ENCODE assay signal across 8 cellular contexts in the genomic region with DNA sequence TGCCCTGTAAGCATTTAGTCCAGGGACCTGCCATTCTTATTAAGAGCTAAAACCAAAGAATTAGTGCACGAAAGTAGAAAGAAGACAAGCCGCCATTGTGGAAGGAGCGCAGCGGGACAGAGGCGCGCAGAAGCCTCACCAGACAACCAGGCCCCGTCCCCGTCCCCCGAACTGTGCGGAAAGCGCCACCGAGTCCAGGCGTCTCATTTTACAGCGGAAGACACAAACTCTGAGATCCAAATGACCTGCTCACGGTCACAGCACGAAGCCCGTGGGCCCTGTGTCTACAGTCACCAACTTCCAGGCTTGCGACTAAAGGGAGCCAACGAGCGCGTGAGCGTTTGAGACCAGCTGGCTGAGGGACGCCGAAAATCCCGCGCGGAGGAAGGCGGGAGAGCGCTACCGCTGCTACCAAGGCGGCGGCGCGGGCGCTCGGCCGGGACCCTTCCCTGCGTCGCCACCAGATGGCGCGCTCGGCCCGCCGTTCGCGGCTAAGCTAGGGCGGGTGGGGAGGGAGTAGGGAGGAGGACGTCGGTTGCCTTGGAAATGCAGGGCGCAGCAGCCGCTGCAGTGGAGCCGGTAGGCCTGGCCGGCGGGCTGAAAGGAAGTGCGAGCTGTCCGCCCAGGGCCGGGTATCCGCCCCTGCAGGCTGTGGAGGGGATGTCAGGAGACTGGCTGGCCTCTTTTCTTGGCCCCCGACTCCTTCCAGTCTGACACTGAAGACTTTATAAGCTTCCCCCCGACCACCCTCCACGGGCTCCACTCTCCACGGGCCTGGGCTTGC. TPM values are rescaled to one million over a fixed set of nuclear protein-coding genes. Genes with fewer than 3 reads are reported as not detected.
DNase-seq lines count a peak whose midpoint lies in the region; ATAC-seq and TF ChIP-seq lines count a peak whose summit lies in the region.

No MANE protein-coding gene starts in this region.

- POLR2A ChIA-PET in GM10248 (lab: Yijun Ruan, JAX), result no interaction called here

- CTCF ChIA-PET in GM10248 (lab: Yijun Ruan, JAX), result interaction anchor here (0.6 to 2.8 kb wide), 55 partner anchors 9 to 1064 kb away, joined by 3 to 29 read pairs (median 4); partner anchors contain the start of gene TMEM126A
- CTCF ChIA-PET in activated naive CD4-positive, alpha-beta T cell treated with anti-CD3 and anti-CD28 coated beads, Interleukin-2, amount 10 ng/mL, durations not matched to agents 7 days and 5 days (lab: Charles Lee), result interaction anchor here (0.5 to 1.8 kb wide), 29 partner anchors 14 to 1074 kb away, joined by 3 to 9 read pairs (median 4); partner anchors contain the start of genes HIKESHI and SYTL2

- ATAC-seq in omental fat pad (ENCODE audit: low FRiP score), result peak; percentile 99
- ATAC-seq in thoracic aorta (ENCODE audit: insufficient number of reproducible peaks, low FRiP score, low read depth), result peak; percentile 97

- peak overlapping the region; percentile 91 for H3K27ac Mint-ChIP-seq in HFFc6
- H3K27ac Mint-ChIP-seq in activated naive CD4-positive, alpha-beta T cell treated with anti-CD3 and anti-CD28 coated beads, Interleukin-2, amount 10 ng/mL, durations not matched to agents 7 days and 5 days, result peak overlapping the region; percentile 85

- H3K4me1 ChIP-seq in SJSA1 (replicated peaks) (peaks cover 10% of the 10 kb centered on the region), thoracic aorta (ENCODE audit: control insufficient read depth in 1 of 2, low read depth in 2 of 2) (peaks cover 0 to 7% of the 10 kb centered on the region in 2 donors)

- H3K27me3 ChIP-seq in SJSA1 (replicated peaks) (no peaks in the 10 kb centered on the region), thoracic aorta (replicated peaks; ENCODE audit: insufficient read depth) (no peaks in the 10 kb centered on the region)

- peaks cover 10% of the 10 kb centered on the region; the same call in 1 of the 2 replicates for H3K36me3 Mint-ChIP-seq in HFFc6 (ENCODE audit: low read depth)
- H3K36me3 Mint-ChIP-seq in activated naive CD4-positive, alpha-beta T cell treated with anti-CD3 and anti-CD28 coated beads, Interleukin-2, amount 10 ng/mL, durations not matched to agents 7 days and 5 days, result peaks cover 10% of the 10 kb centered on the region

- H3K36me3 ChIP-seq in SJSA1 (no peaks in the 10 kb centered on the region), thoracic aorta (no peaks in the 10 kb centered on the region)

- peaks cover 27% of the 10 kb centered on the region for H3K4me1 Mint-ChIP-seq in HFFc6 (ENCODE audit: low read depth)
- peaks cover 14% of the 10 kb centered on the region for H3K4me1 Mint-ChIP-seq in activated naive CD4-positive, alpha-beta T cell treated with anti-CD3 and anti-CD28 coated beads, Interleukin-2, amount 10 ng/mL, durations not matched to agents 7 days and 5 days

- TF ChIP-seq CTCF in GM10248 (IDR thresholded peaks at IDR 0.05; ENCODE audit: control extremely low read depth, extremely low read depth, low read depth, missing control alignments) (peak; percentile 83), HFFc6 (IDR thresholded peaks at IDR 0.05) (peak; percentile 97), omental fat pad (IDR thresholded peaks at IDR 0.05) (peak in 1 of 3 donors; percentile 52), thoracic aorta (IDR thresholded peaks at IDR 0.05) (peak; percentile 98)

- no peaks in the 10 kb centered on the region; the same call in 1 of the 2 replicates for H3K9me3 Mint-ChIP-seq in HFFc6
- peaks cover 8% of the 10 kb centered on the region for H3K9me3 Mint-ChIP-seq in activated naive CD4-positive, alpha-beta T cell treated with anti-CD3 and anti-CD28 coated beads, Interleukin-2, amount 10 ng/mL, durations not matched to agents 7 days and 5 days

- H3K27me3 Mint-ChIP-seq in HFFc6 (ENCODE audit: insufficient read depth), result no peaks in the 10 kb centered on the region; the same call in 1 of the 2 replicates
- H3K27me3 Mint-ChIP-seq in activated naive CD4-positive, alpha-beta T cell treated with anti-CD3 and anti-CD28 coated beads, Interleukin-2, amount 10 ng/mL, durations not matched to agents 7 days and 5 days, result no peaks in the 10 kb centered on the region

- H3K4me3 Mint-ChIP-seq in HFFc6, result peak overlapping the region; percentile 90
- peak overlapping the region; percentile 79 for H3K4me3 Mint-ChIP-seq in activated naive CD4-positive, alpha-beta T cell treated with anti-CD3 and anti-CD28 coated beads, Interleukin-2, amount 10 ng/mL, durations not matched to agents 7 days and 5 days

- peak; percentile 94 for DNase-seq in GM10248 (ENCODE audit: extremely low spot score)
- DNase-seq in HFFc6, result peak; percentile 90
- peak; percentile 89 for DNase-seq in MV-4-11 (lab: John Stamatoyannopoulos, UW)
- peak; percentile 88 to 89 for DNase-seq in SJSA1 (ENCODE audit: low read depth in 1 of 2, low spot score in 2 of 2)
- peak; percentile 91 for DNase-seq in activated naive CD4-positive, alpha-beta T cell treated with anti-CD3 and anti-CD28 coated beads, Interleukin-2, amount 10 ng/mL, durations not matched to agents 7 days and 5 days
- peak; percentile 94 for DNase-seq in glomerular visceral epithelial cell (ENCODE audit: extremely low spot score)
- DNase-seq in omental fat pad (ENCODE audit: low spot score), result peak; percentile 62
- DNase-seq in thoracic aorta (ENCODE audit: low spot score), result peak; percentile 39

- H3K4me3 ChIP-seq in SJSA1, result peak overlapping the region; percentile 47
- H3K4me3 ChIP-seq in thoracic aorta, result peak overlapping the region; percentile 72

- H3K27ac ChIP-seq in SJSA1, result peak overlapping the region; percentile 82
- peak overlapping the region; percentile 64 to 67 for H3K27ac ChIP-seq in thoracic aorta

- H3K9me3 ChIP-seq in SJSA1 (replicated peaks) (no peaks in the 10 kb centered on the region), thoracic aorta (no peaks in the 10 kb centered on the region)

RNA-seq across cellular contexts. Expression of gene CCDC83, which starts 0.4 kb away (rescaled TPM):
- not detected for total RNA-seq in HFFc6 (2021; fragmentation: NEBNext Ultra II Directional; extraction: Animal tissue kit (Norgen Biotek cat#: 25700))
- not detected in 2 replicates for total RNA-seq in SJSA1 (2014; rRNA removed; shearing (Covaris generic))
- 1 to 10 TPM in 1 of 4 donors, not detected in 3; 3.2 TPM for total RNA-seq in omental fat pad
- not detected for total RNA-seq in thoracic aorta

RNA-seq across cellular contexts. Expression of gene SYTL2, which starts 43.8 kb away (rescaled TPM):
- total RNA-seq in HFFc6 (2021; fragmentation: NEBNext Ultra II Directional; extraction: Animal tissue kit (Norgen Biotek cat#: 25700)), result 10 to 100 TPM; 23.2 to 39.5 (median 27.4) TPM
- 4.9 and 11.4 TPM in 2 replicates for total RNA-seq in SJSA1 (2014; rRNA removed; shearing (Covaris generic))
- 10 to 100 TPM; 14.3 to 33.9 (median 17.8) TPM for total RNA-seq in omental fat pad
- 10 to 100 TPM; 27.8 to 36.0 TPM for total RNA-seq in thoracic aorta

Comparison
In these comparisons a context has a peak if more than half of its experiments do, and no peak if none do; other contexts are left out.
1. Peak in every context shown above with its lines: DNase-seq, ATAC-seq, H3K4me3 ChIP-seq and H3K27ac ChIP-seq.
2. DNase-seq: peak in every context shown above with its lines; median percentile 94 in GM10248; 94 in glomerular visceral epithelial cell; 91 in activated naive CD4-positive, alpha-beta T cell treated with anti-CD3 and anti-CD28 coated beads, Interleukin-2, amount 10 ng/mL, durations not matched to agents 7 days and 5 days; 90 in HFFc6; 89 in MV-4-11; 88 in SJSA1; 62 in omental fat pad; 39 in thoracic aorta.